8 cellular contexts compared by ENCODE assay signal in the genomic region with DNA sequence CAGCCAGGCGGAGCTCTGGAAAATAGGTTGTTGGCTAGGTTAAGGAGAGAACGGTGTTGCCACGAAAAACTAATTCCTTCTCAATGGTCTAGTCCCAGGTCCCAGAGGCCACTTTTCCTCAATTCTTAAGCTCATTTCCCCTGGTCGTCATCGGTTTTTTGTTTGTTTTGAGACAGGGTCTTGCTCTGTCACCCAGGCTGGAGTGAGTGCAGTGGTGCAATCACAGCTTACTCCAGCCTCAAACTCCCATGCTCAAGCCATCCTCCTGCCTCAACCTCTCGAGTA. TPM values are rescaled to one million over a fixed set of nuclear protein-coding genes. Genes with fewer than 3 reads are reported as not detected.
DNase-seq lines count a peak whose midpoint lies in the region; ATAC-seq and TF ChIP-seq lines count a peak whose summit lies in the region.

No MANE protein-coding gene starts in this region.

- TF ChIP-seq CTCF in AG04450 (IDR thresholded peaks at IDR 0.05; ENCODE audit: low read depth, low read length) = no peak
- TF ChIP-seq CTCF in cardiac fibroblast (IDR thresholded peaks at IDR 0.05; ENCODE audit: low read depth, low read length) = no peak

- H3K36me3 ChIP-seq in naive thymus-derived CD4-positive, alpha-beta T cell (ENCODE audit: control insufficient read depth in 2 of 3, insufficient read depth in 3 of 3, low read length in 3 of 3) = peaks cover 0 to 19% (median 0%) of the 10 kb centered on the region in 3 experiments

- no peaks in the 10 kb centered on the region for H3K9me3 Mint-ChIP-seq in IgD-negative memory B cell
- peaks cover 0 to 10% (median 0%) of the 10 kb centered on the region in 11 donors for H3K9me3 Mint-ChIP-seq in naive thymus-derived CD4-positive, alpha-beta T cell

- H3K27ac Mint-ChIP-seq in IgD-negative memory B cell = peak overlapping the region in 2 of 3 donors; percentile 88 to 97
- peak overlapping the region; percentile 88 to 99 (median 94) for H3K27ac Mint-ChIP-seq in naive thymus-derived CD4-positive, alpha-beta T cell

- H3K4me1 Mint-ChIP-seq in IgD-negative memory B cell = peaks cover 27 to 58% (median 39%) of the 10 kb centered on the region in 3 donors
- peaks cover 48 to 82% (median 68%) of the 10 kb centered on the region in 7 donors for H3K4me1 Mint-ChIP-seq in naive thymus-derived CD4-positive, alpha-beta T cell

- H3K4me3 ChIP-seq in AG04450 (ENCODE audit: low read depth, low read length) (peak overlapping the region; percentile 83), cardiac fibroblast (replicated peaks in 1 of 2; ENCODE audit: low read depth in 2 of 2, low read length in 2 of 2) (peak overlapping the region; percentile 69 to 77)
- H3K4me3 ChIP-seq in naive thymus-derived CD4-positive, alpha-beta T cell (ENCODE audit: low read length) = peak overlapping the region; percentile 75

- POLR2A ChIA-PET in AG04450 (lab: Yijun Ruan, JAX) = interaction anchor here (1.1 kb wide), 1 partner anchor 78 kb away, joined by 4 read pairs; no protein-coding TSS in a partner anchor
- POLR2A ChIA-PET in naive thymus-derived CD4-positive, alpha-beta T cell (lab: Charles Lee) = interaction anchor here (0.7 to 9.7 kb wide), 9 partner anchors 17 to 1574 kb away, joined by 3 to 163 read pairs (median 5); partner anchors contain the start of genes AMH, GADD45B, JSRP1 and TIMM13

- CTCF ChIA-PET in AG04450 (lab: Charles Lee) = interaction anchor here (1.3 to 2.8 kb wide), 2 partner anchors 78 to 82 kb away, joined by 8 to 14 read pairs; no protein-coding TSS in a partner anchor
- CTCF ChIA-PET in naive thymus-derived CD4-positive, alpha-beta T cell (lab: Charles Lee) = interaction anchor here (0.6 to 3.1 kb wide), 7 partner anchors 9 to 172 kb away, joined by 3 to 25 read pairs (median 4); no protein-coding TSS in a partner anchor

- no peak for DNase-seq in AG04450 (ENCODE audit: low read depth, low spot score)
- no peak for DNase-seq in cardiac fibroblast (ENCODE audit: low read depth in 2 of 2)
- DNase-seq in naive thymus-derived CD4-positive, alpha-beta T cell = no peak
- DNase-seq in stimulated activated naive CD4-positive, alpha-beta T cell (lab: John Stamatoyannopoulos, UW) = no peak
- DNase-seq in stimulated activated CD4-positive, alpha-beta T cell treated with anti-CD3 and anti-CD28 coated beads, Interleukin-4, amount 100 ng/mL, for 1 hour = no peak
- DNase-seq in 8988T = no peak

- peaks cover 4% of the 10 kb centered on the region for H3K27me3 Mint-ChIP-seq in IgD-negative memory B cell
- H3K27me3 Mint-ChIP-seq in naive thymus-derived CD4-positive, alpha-beta T cell = peaks cover 0 to 5% (median 0%) of the 10 kb centered on the region in 5 donors

- H3K36me3 Mint-ChIP-seq in IgD-negative memory B cell = peaks cover 9% of the 10 kb centered on the region
- H3K36me3 Mint-ChIP-seq in naive thymus-derived CD4-positive, alpha-beta T cell = peaks cover 3 to 23% (median 20%) of the 10 kb centered on the region in 5 donors

- peaks cover 52 to 62% of the 10 kb centered on the region in 2 donors for H3K4me1 ChIP-seq in naive thymus-derived CD4-positive, alpha-beta T cell (ENCODE audit: control insufficient read depth in 2 of 2, insufficient read depth in 2 of 2, low read length in 2 of 2)

- ATAC-seq in naive thymus-derived CD4-positive, alpha-beta T cell = no peak
- ATAC-seq in esophagus mucosa = no peak

- no peak overlapping the region for H3K27ac ChIP-seq in AG04450 (ENCODE audit: low read depth, low read length)
- H3K27ac ChIP-seq in naive thymus-derived CD4-positive, alpha-beta T cell (ENCODE audit: low read depth, low read length) = peak overlapping the region; percentile 93

- peak overlapping the region; percentile 91 to 98 (median 98) for H3K4me3 Mint-ChIP-seq in IgD-negative memory B cell
- H3K4me3 Mint-ChIP-seq in naive thymus-derived CD4-positive, alpha-beta T cell = peak overlapping the region; percentile 88 to 100 (median 97)

- peaks cover 5% of the 10 kb centered on the region for H3K9me3 ChIP-seq in AG04450 (ENCODE audit: control insufficient read depth, insufficient read depth, low read length)
- no peaks in the 10 kb centered on the region for H3K9me3 ChIP-seq in naive thymus-derived CD4-positive, alpha-beta T cell (ENCODE audit: control insufficient read depth in 2 of 3, low read length in 3 of 3)

- intact Hi-C loops in naive thymus-derived CD4-positive, alpha-beta T cell (cut with micrococcal nuclease) = loop anchor here (2.0 to 5.0 kb wide), 6 partner anchors 15 to 545 kb away; partner anchors contain the start of genes LMNB2 (in 1 of the 2) and SGTA (in 1 of the 2)

- H3K27me3 ChIP-seq in AG04450 (ENCODE audit: control insufficient read depth, insufficient read depth, low read length) = no peaks in the 10 kb centered on the region
- H3K27me3 ChIP-seq in naive thymus-derived CD4-positive, alpha-beta T cell (ENCODE audit: control insufficient read depth in 2 of 2, insufficient read depth in 2 of 2, low read length in 2 of 2) = no peaks in the 10 kb centered on the region

RNA-seq across cellular contexts. Expression of gene SF3A2, which starts 1.2 kb away (rescaled TPM):
- polyA plus RNA-seq in AG04450 (2011; rRNA removed) (7.0 and 9.5 TPM in 2 replicates), IgD-negative memory B cell (37.8 TPM)
- polyA minus RNA-seq in AG04450 (2011; rRNA and poly(A)+ RNA removed) = 11.7 and 14.1 TPM in 2 replicates
- 100 to 1,000 TPM; 131 to 150 (median 133) TPM for total RNA-seq in naive thymus-derived CD4-positive, alpha-beta T cell
- polyA plus RNA-seq in naive thymus-derived CD4-positive, alpha-beta T cell = 10 to 100 TPM; 22.3 to 34.5 TPM
- total RNA-seq in esophagus mucosa = 45.4 TPM

RNA-seq across cellular contexts. Expression of gene PLEKHJ1, which starts 1.7 kb away (rescaled TPM):
- polyA plus RNA-seq in AG04450 (2011; rRNA removed) = 38.7 and 39.3 TPM in 2 replicates
- polyA minus RNA-seq in AG04450 (2011; rRNA and poly(A)+ RNA removed) = 21.1 and 30.5 TPM in 2 replicates
- polyA plus RNA-seq in IgD-negative memory B cell = 163 TPM
- total RNA-seq in naive thymus-derived CD4-positive, alpha-beta T cell = 10 to 100 TPM; 32.9 to 65.0 (median 50.2) TPM
- polyA plus RNA-seq in naive thymus-derived CD4-positive, alpha-beta T cell = 100 to 1,000 TPM in 1 of 2 donors, 10 to 100 TPM in 1; 79.5 to 123 TPM
- 48.9 TPM for total RNA-seq in esophagus mucosa

RNA-seq across cellular contexts. Expression of gene AMH, which starts 11.3 kb away (rescaled TPM):
- polyA plus RNA-seq in AG04450 (2011; rRNA removed) = not detected in 2 replicates
- not detected in 2 replicates for polyA minus RNA-seq in AG04450 (2011; rRNA and poly(A)+ RNA removed)
- polyA plus RNA-seq in IgD-negative memory B cell = 0.15 TPM
- total RNA-seq in naive thymus-derived CD4-positive, alpha-beta T cell = 10 to 100 TPM in 2 of 5 experiments, 1 to 10 TPM in 2, under 1 TPM in 1; 0.37 to 12.9 (median 4.6) TPM
- not detected for polyA plus RNA-seq in naive thymus-derived CD4-positive, alpha-beta T cell
- total RNA-seq in esophagus mucosa = 0.56 TPM

RNA-seq across cellular contexts. Expression of gene JSRP1, which starts 18.4 kb away (rescaled TPM):
- polyA plus RNA-seq in AG04450 (2011; rRNA removed) = not detected in 2 replicates
- not detected in 2 replicates for polyA minus RNA-seq in AG04450 (2011; rRNA and poly(A)+ RNA removed)
- polyA plus RNA-seq in IgD-negative memory B cell = 4.3 TPM
- total RNA-seq in naive thymus-derived CD4-positive, alpha-beta T cell = under 1 TPM in 3 of 5 experiments, not detected in 2; 0.24 to 0.41 (median 0.27) TPM
- under 1 TPM in 1 of 2 donors, not detected in 1; 0.54 TPM for polyA plus RNA-seq in naive thymus-derived CD4-positive, alpha-beta T cell
- total RNA-seq in esophagus mucosa = not detected

RNA-seq across cellular contexts. Expression of gene PEAK3, which starts 44.2 kb away (rescaled TPM):
- 0.04 TPM in 1 of 2 replicates, not detected in the other for polyA plus RNA-seq in AG04450 (2011; rRNA removed)
- not detected in 2 replicates for polyA minus RNA-seq in AG04450 (2011; rRNA and poly(A)+ RNA removed)
- 0.26 TPM for polyA plus RNA-seq in IgD-negative memory B cell
- 1 to 10 TPM in 1 of 5 experiments, under 1 TPM in 3, not detected in 1; 0.14 to 3.9 (median 0.45) TPM for total RNA-seq in naive thymus-derived CD4-positive, alpha-beta T cell
- polyA plus RNA-seq in naive thymus-derived CD4-positive, alpha-beta T cell = under 1 TPM; 0.14 to 0.44 TPM
- total RNA-seq in esophagus mucosa = 0.08 TPM
